2 cellular contexts compared by ENCODE assay signal in genomic region chr20:59585714-59586404, GRCh38.
TF ChIP-seq lines count a peak whose summit lies in the region.

No MANE protein-coding gene starts in this region.

TF ChIP-seq in HCT116, 20 proteins besides CTCF, POLR2A, EP300 and RAD21:
- no peak for TF ChIP-seq EGR1 (IDR thresholded peaks at IDR 0.05; ENCODE audit: low read depth)
- no peak for TF ChIP-seq EZH2phosphoT487 (IDR thresholded peaks at IDR 0.05; ENCODE audit: borderline replicate concordance)
- TF ChIP-seq REST (IDR thresholded peaks at IDR 0.05; ENCODE audit: low read depth), result no peak
- no peak for TF ChIP-seq JUND (IDR thresholded peaks at IDR 0.05)
- TF ChIP-seq POLR2AphosphoS5 (IDR thresholded peaks at IDR 0.05; ENCODE audit: low read depth, low read length), result no peak
- no peak for TF ChIP-seq CBX3 (IDR thresholded peaks at IDR 0.05; ENCODE audit: low read depth)
- TF ChIP-seq ZFX (IDR thresholded peaks at IDR 0.05), result no peak
- TF ChIP-seq ZBTB33 (IDR thresholded peaks at IDR 0.05; ENCODE audit: extremely low read depth, insufficient replicate concordance, low read length), result no peak
- no peak for TF ChIP-seq ATF3 (IDR thresholded peaks at IDR 0.05)
- TF ChIP-seq ELF1 (IDR thresholded peaks at IDR 0.05; ENCODE audit: borderline replicate concordance, low read depth), result no peak
- no peak for TF ChIP-seq SP1 (IDR thresholded peaks at IDR 0.05; ENCODE audit: low read depth)
- no peak for TF ChIP-seq FOSL1 (IDR thresholded peaks at IDR 0.05; ENCODE audit: low read depth)
- TF ChIP-seq ZNF274 (IDR thresholded peaks at IDR 0.05; ENCODE audit: low read depth, low read length), result no peak
- TF ChIP-seq EZH2 (IDR thresholded peaks at IDR 0.05), result no peak
- no peak for TF ChIP-seq MAX (IDR thresholded peaks at IDR 0.05)

TF ChIP-seq in HepG2, 621 proteins besides CTCF, POLR2A, EP300 and RAD21:
- TF ChIP-seq ZNF770 (CRISPR knock-in tag; IDR thresholded peaks at IDR 0.05) (peak; percentile 69; the same call in 1 of the 2 replicates), MEF2D (CRISPR knock-in tag; IDR thresholded peaks at IDR 0.05) (peak; percentile 45; the same call in 1 of the 2 replicates), ZKSCAN5 (CRISPR knock-in tag; IDR thresholded peaks at IDR 0.05) (no peak), SMYD3 (CRISPR knock-in tag; IDR thresholded peaks at IDR 0.05) (no peak), ZMYM2 (CRISPR knock-in tag; IDR thresholded peaks at IDR 0.05) (no peak), TFE3 (CRISPR knock-in tag; IDR thresholded peaks at IDR 0.05) (no peak), USF2 (IDR thresholded peaks at IDR 0.05; ENCODE audit: low read depth, low read length) (0 out of 2 replicates have a peak, but pooled peaks have one; percentile 1), USF2 (CRISPR knock-in tag; IDR thresholded peaks at IDR 0.05; ENCODE audit: borderline replicate concordance) (no peak), ATF6 (CRISPR knock-in tag; conservative IDR thresholded peaks at IDR 0.05) (no peak), HNF4A (CRISPR knock-in tag; IDR thresholded peaks at IDR 0.05) (peak; percentile 68; the same call in 1 of the 2 replicates), LCORL (IDR thresholded peaks at IDR 0.05) (no peak), LCORL (CRISPR knock-in tag; IDR thresholded peaks at IDR 0.05) (no peak)
TF ChIP-seq in HepG2: peak in this region for 4.
